8 cellular contexts compared by ENCODE assay signal in genomic region chr1:150619576-150620509, GRCh38. TPM values are rescaled to one million over a fixed set of nuclear protein-coding genes. Genes with fewer than 3 reads are reported as not detected.
DNase-seq lines count a peak whose midpoint lies in the region; ATAC-seq, FAIRE-seq and TF ChIP-seq lines count a peak whose summit lies in the region.

No MANE protein-coding gene starts in this region.

- H3K36me3 ChIP-seq in cardiac muscle cell = peaks cover 45% of the 10 kb centered on the region
- H3K36me3 ChIP-seq in small intestine (ENCODE audit: control insufficient read depth in 2 of 2, insufficient read depth in 2 of 2, low read length in 2 of 2) = peaks cover 7 to 11% of the 10 kb centered on the region in 2 donors

- peak; percentile 63 for ATAC-seq in CD4-positive, alpha-beta T cell (ENCODE audit: poor library complexity)
- ATAC-seq in GM21825 (IDR thresholded peaks at IDR 0.05; ENCODE audit: unreplicated experiment) = no peak

- no peak for FAIRE-seq in HTR-8/SVneo (lab: Jason Lieb, UNC)
- no peak for FAIRE-seq in small intestine (lab: Jason Lieb, UNC)

- H3K4me3 ChIP-seq in cardiac muscle cell (no peak overlapping the region), small intestine (ENCODE audit: low read depth in 1 of 2, low read length in 2 of 2) (no peak overlapping the region)

- H3K27me3 ChIP-seq in CD4-positive, alpha-beta T cell (ENCODE audit: control insufficient read depth, insufficient read depth, low read length) = no peaks in the 10 kb centered on the region
- H3K27me3 ChIP-seq in cardiac muscle cell (no peaks in the 10 kb centered on the region), small intestine (ENCODE audit: control insufficient read depth in 2 of 2, insufficient read depth in 2 of 2, low read length in 2 of 2) (no peaks in the 10 kb centered on the region)

- peaks cover 71% of the 10 kb centered on the region for H3K4me1 Mint-ChIP-seq in CD4-positive, alpha-beta T cell (ENCODE audit: low read depth)
- peaks cover 80% of the 10 kb centered on the region for H3K4me1 Mint-ChIP-seq in activated CD4-positive, alpha-beta memory T cell treated with anti-CD3 and anti-CD28 coated beads, Interleukin-2, amount 10 ng/mL, durations not matched to agents 7 days and 5 days

- no peaks in the 10 kb centered on the region for H3K4me1 ChIP-seq in cardiac muscle cell (ENCODE audit: low read depth)
- H3K4me1 ChIP-seq in small intestine (ENCODE audit: control insufficient read depth in 2 of 2, insufficient read depth in 1 of 2, low read depth in 1 of 2, low read length in 1 of 2) = peaks cover 6 to 11% of the 10 kb centered on the region in 2 donors

- H3K27ac ChIP-seq in CD4-positive, alpha-beta T cell (ENCODE audit: low read depth, low read length) = no peak overlapping the region
- H3K27ac ChIP-seq in cardiac muscle cell = peak overlapping the region; percentile 60
- H3K27ac ChIP-seq in small intestine (ENCODE audit: low read depth in 1 of 2, low read length in 1 of 2) = peak overlapping the region in 1 of 2 donors; percentile 36

- H3K4me3 Mint-ChIP-seq in CD4-positive, alpha-beta T cell = peak overlapping the region; percentile 17
- no peak overlapping the region for H3K4me3 Mint-ChIP-seq in activated CD4-positive, alpha-beta memory T cell treated with anti-CD3 and anti-CD28 coated beads, Interleukin-2, amount 10 ng/mL, durations not matched to agents 7 days and 5 days

- intact Hi-C loops in CD4-positive, alpha-beta T cell (cut with DNase I, micrococcal nuclease) = loop anchor here (2.0 to 10.0 kb wide), 3 partner anchors 155 to 535 kb away; partner anchors contain the start of gene TNFAIP8L2 (in 1 of the 2)
- intact Hi-C loops in posterior vena cava (cut with DNase I) = loop anchor here (5.0 kb wide), 2 partner anchors 33 to 58 kb away; no protein-coding TSS in a partner anchor

- H3K27me3 Mint-ChIP-seq in CD4-positive, alpha-beta T cell = no peaks in the 10 kb centered on the region
- no peaks in the 10 kb centered on the region for H3K27me3 Mint-ChIP-seq in activated CD4-positive, alpha-beta memory T cell treated with anti-CD3 and anti-CD28 coated beads, Interleukin-2, amount 10 ng/mL, durations not matched to agents 7 days and 5 days

- peaks cover 73% of the 10 kb centered on the region for H3K36me3 Mint-ChIP-seq in CD4-positive, alpha-beta T cell (ENCODE audit: low read depth)
- H3K36me3 Mint-ChIP-seq in activated CD4-positive, alpha-beta memory T cell treated with anti-CD3 and anti-CD28 coated beads, Interleukin-2, amount 10 ng/mL, durations not matched to agents 7 days and 5 days (ENCODE audit: low read depth) = peaks cover 79% of the 10 kb centered on the region

- no peaks in the 10 kb centered on the region for H3K9me3 Mint-ChIP-seq in CD4-positive, alpha-beta T cell
- H3K9me3 Mint-ChIP-seq in activated CD4-positive, alpha-beta memory T cell treated with anti-CD3 and anti-CD28 coated beads, Interleukin-2, amount 10 ng/mL, durations not matched to agents 7 days and 5 days = no peaks in the 10 kb centered on the region

- 33 to 38% (median 38%) methylated on average over 4 of the region's 4 CpGs for WGBS in small intestine, 3 donors

- POLR2A ChIA-PET in CD4-positive, alpha-beta T cell (lab: Charles Lee) = interaction anchor here (0.6 to 14.1 kb wide), 6 partner anchors 9 to 71 kb away, joined by 3 to 501 read pairs (median 12); partner anchors contain the start of genes ADAMTSL4, ENSA and MCL1
- POLR2A ChIA-PET in activated CD4-positive, alpha-beta memory T cell treated with anti-CD3 and anti-CD28 coated beads, Interleukin-2, amount 10 ng/mL, durations not matched to agents 7 days and 5 days (lab: Charles Lee) = interaction anchor here (1.7 to 17.4 kb wide), 3 partner anchors 9 to 55 kb away, joined by 14 to 402 read pairs (median 251); partner anchors contain the start of genes ENSA and MCL1

- peak; percentile 11 for TF ChIP-seq CTCF in CD4-positive, alpha-beta T cell (IDR thresholded peaks at IDR 0.05)
- peak; percentile 42 for TF ChIP-seq CTCF in cardiac muscle cell (IDR thresholded peaks at IDR 0.05; ENCODE audit: low read depth, low read length)

- CTCF ChIA-PET in CD4-positive, alpha-beta T cell (lab: Charles Lee) = interaction anchor here (0.8 to 7.3 kb wide), 10 partner anchors 8 to 71 kb away, joined by 3 to 131 read pairs (median 6); partner anchors contain the start of genes ADAMTSL4, ENSA and MCL1
- CTCF ChIA-PET in activated CD4-positive, alpha-beta memory T cell treated with anti-CD3 and anti-CD28 coated beads, Interleukin-2, amount 10 ng/mL, durations not matched to agents 7 days and 5 days (lab: Charles Lee) = interaction anchor here (0.6 to 15.6 kb wide), 9 partner anchors 8 to 103 kb away, joined by 3 to 264 read pairs (median 5); partner anchors contain the start of genes ENSA and MCL1

- peak overlapping the region; percentile 84 for H3K27ac Mint-ChIP-seq in CD4-positive, alpha-beta T cell
- H3K27ac Mint-ChIP-seq in activated CD4-positive, alpha-beta memory T cell treated with anti-CD3 and anti-CD28 coated beads, Interleukin-2, amount 10 ng/mL, durations not matched to agents 7 days and 5 days = peak overlapping the region; percentile 17

- no peak for DNase-seq in CD4-positive, alpha-beta T cell
- DNase-seq in HTR-8/SVneo (ENCODE audit: insufficient read length, low spot score) (peak; percentile 49), cardiac muscle cell (ENCODE audit: low read depth in 1 of 2, low spot score in 1 of 2) (peak in 1 of 2 donors; percentile 81), small intestine (peak; percentile 55), SK-N-DZ (ENCODE audit: low spot score) (no peak), posterior vena cava (ENCODE audit: low spot score) (no peak)
- DNase-seq in activated CD4-positive, alpha-beta memory T cell treated with anti-CD3 and anti-CD28 coated beads, Interleukin-2, amount 10 ng/mL, durations not matched to agents 7 days and 5 days = no peak

- no peaks in the 10 kb centered on the region for H3K9me3 ChIP-seq in CD4-positive, alpha-beta T cell (ENCODE audit: control insufficient read depth, low read length)
- H3K9me3 ChIP-seq in cardiac muscle cell (ENCODE audit: low read depth) (no peaks in the 10 kb centered on the region), small intestine (ENCODE audit: control insufficient read depth, low read depth) (no peaks in the 10 kb centered on the region)

RNA-seq across cellular contexts. Expression of gene ENSA, which starts 9.6 kb away (rescaled TPM):
- total RNA-seq in CD4-positive, alpha-beta T cell = 100 to 1,000 TPM; 132 to 137 TPM
- 100 to 1,000 TPM; 221 to 223 TPM for total RNA-seq in activated CD4-positive, alpha-beta memory T cell treated with anti-CD3 and anti-CD28 coated beads, Interleukin-2, amount 10 ng/mL, durations not matched to agents 7 days and 5 days
- total RNA-seq in cardiac muscle cell = 65.9 and 158 TPM in 2 replicates
- 62.2 and 82.2 TPM in 2 replicates for polyA plus RNA-seq in cardiac muscle cell
- polyA plus RNA-seq in small intestine = 100 to 1,000 TPM; 143 to 188 (median 160) TPM
- polyA plus RNA-seq in SK-N-DZ (2014; cell fraction: cytosol; rRNA removed) = 272 and 337 TPM in 2 replicates
- polyA plus RNA-seq in SK-N-DZ (2014; cell fraction: nucleus; rRNA removed) = 173 and 181 TPM in 2 replicates
- 100 to 1,000 TPM; 149 to 156 TPM for total RNA-seq in posterior vena cava

RNA-seq across cellular contexts. Expression of gene MCL1, which starts 40.4 kb away (rescaled TPM):
- 100 to 1,000 TPM; 737 to 747 TPM for total RNA-seq in CD4-positive, alpha-beta T cell
- 100 to 1,000 TPM; 470 to 472 TPM for total RNA-seq in activated CD4-positive, alpha-beta memory T cell treated with anti-CD3 and anti-CD28 coated beads, Interleukin-2, amount 10 ng/mL, durations not matched to agents 7 days and 5 days
- total RNA-seq in cardiac muscle cell (96.5 and 101 TPM in 2 replicates), posterior vena cava (100 to 1,000 TPM; 210 to 267 TPM)
- polyA plus RNA-seq in cardiac muscle cell (61.2 and 65.2 TPM in 2 replicates), small intestine (100 to 1,000 TPM in 2 of 3 donors, 10 to 100 TPM in 1; 87.0 to 110 (median 101) TPM)
- polyA plus RNA-seq in SK-N-DZ (2014; cell fraction: cytosol; rRNA removed) = 109 and 112 TPM in 2 replicates
- polyA plus RNA-seq in SK-N-DZ (2014; cell fraction: nucleus; rRNA removed) = 116 and 145 TPM in 2 replicates

Comparison
In these comparisons a context has a peak if more than half of its experiments do, and no peak if none do; other contexts are left out.
1. DNase-seq: peak in HTR-8/SVneo (single experiment) and small intestine (single experiment); none in CD4-positive, alpha-beta T cell (0 of 10), activated CD4-positive, alpha-beta memory T cell treated with anti-CD3 and anti-CD28 coated beads, Interleukin-2, amount 10 ng/mL, durations not matched to agents 7 days and 5 days (single experiment), SK-N-DZ (single experiment) and posterior vena cava (single experiment).